ENCODE assay signal across 8 cellular contexts in the genomic region with DNA sequence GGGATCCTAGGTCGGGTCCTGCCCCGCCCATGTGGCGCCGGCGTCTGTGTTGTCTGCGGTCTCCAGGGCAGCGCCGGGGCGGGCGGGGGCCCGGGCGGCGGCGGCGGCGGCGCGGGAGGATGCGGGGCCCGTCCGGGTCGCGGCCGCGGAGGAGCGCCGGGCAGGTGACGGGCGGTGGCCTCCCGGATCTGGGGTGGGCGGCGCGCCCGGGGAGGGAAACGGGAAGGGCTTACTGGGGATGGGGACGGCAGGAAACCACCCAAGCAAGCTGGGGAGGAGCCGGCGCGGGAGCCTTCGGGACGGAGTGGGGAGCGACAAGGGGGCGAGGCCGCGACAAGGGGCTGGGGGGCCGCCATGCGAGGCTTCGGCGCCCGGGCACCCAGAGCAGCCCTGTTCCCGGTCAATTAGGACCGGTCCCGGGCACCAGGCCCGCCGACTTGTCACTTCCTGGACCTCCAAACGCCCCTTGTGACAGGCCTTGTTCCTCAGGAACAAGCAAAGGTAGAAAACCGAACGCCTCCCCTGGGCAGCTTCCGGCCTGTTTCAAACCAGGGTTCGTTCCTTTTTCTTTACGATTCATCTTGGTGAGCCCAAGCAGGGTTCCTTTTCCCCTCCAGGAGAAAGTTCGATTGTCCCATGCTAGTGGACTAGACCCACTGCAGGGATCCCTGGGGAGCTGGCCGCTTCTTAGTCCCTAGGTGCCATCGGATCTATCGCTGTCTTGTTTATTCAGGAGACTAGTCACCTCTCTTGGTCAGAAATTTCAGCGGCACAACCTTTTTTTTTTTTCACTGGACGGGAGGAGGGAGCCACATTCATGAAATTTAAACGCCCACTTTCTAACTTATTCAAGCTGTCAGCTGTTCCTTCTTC. TPM values are rescaled to one million over a fixed set of nuclear protein-coding genes. Genes with fewer than 3 reads are reported as not detected.
DNase-seq lines count a peak whose midpoint lies in the region; ATAC-seq and TF ChIP-seq lines count a peak whose summit lies in the region.

No MANE protein-coding gene starts in this region.

- DNase-seq in COR-L47 (lab: John Stamatoyannopoulos, UW) (peak; percentile 43), HCEC 1CT (peak; percentile 3), NT2/D1 (ENCODE audit: low read depth, low spot score) (no peak), fibroblast of villous mesenchyme (ENCODE audit: low read depth) (no peak), nephron progenitor cell (peak; percentile 76), stomach (peak; percentile 49)
- peak; percentile 33 for DNase-seq in activated T-helper 2 cell treated with anti-CD3 and anti-CD28 coated beads, Interferon-gamma antibody, Interleukin-2, Interleukin-4, amounts not matched to agents 10 μg/mL and 5 μg/mL and 100 μg/mL, durations not matched to agents 14 hours and 24 hours and 36 hours (ENCODE audit: low spot score)

- H3K9me3 Mint-ChIP-seq in activated T-helper 2 cell treated with anti-CD3 and anti-CD28 coated beads, Interferon-gamma antibody, Interleukin-2, Interleukin-4, amounts not matched to agents 10 μg/mL and 5 μg/mL and 100 μg/mL, durations not matched to agents 14 hours and 24 hours and 36 hours = no peaks in the 10 kb centered on the region
- H3K9me3 Mint-ChIP-seq in nephron progenitor cell = no peaks in the 10 kb centered on the region

- peak overlapping the region; percentile 71 to 86 (median 81) for H3K27ac ChIP-seq in stomach

- peak overlapping the region; percentile 62 for H3K27ac Mint-ChIP-seq in activated T-helper 2 cell treated with anti-CD3 and anti-CD28 coated beads, Interferon-gamma antibody, Interleukin-2, Interleukin-4, amounts not matched to agents 10 μg/mL and 5 μg/mL and 100 μg/mL, durations not matched to agents 14 hours and 24 hours and 36 hours
- H3K27ac Mint-ChIP-seq in nephron progenitor cell = no peak overlapping the region

- peaks cover 24% of the 10 kb centered on the region for H3K27me3 Mint-ChIP-seq in activated T-helper 2 cell treated with anti-CD3 and anti-CD28 coated beads, Interferon-gamma antibody, Interleukin-2, Interleukin-4, amounts not matched to agents 10 μg/mL and 5 μg/mL and 100 μg/mL, durations not matched to agents 14 hours and 24 hours and 36 hours (ENCODE audit: low read depth)
- peaks cover 41% of the 10 kb centered on the region for H3K27me3 Mint-ChIP-seq in nephron progenitor cell (ENCODE audit: low read depth, poor library complexity)

- no peak for ATAC-seq in HG03097 (IDR thresholded peaks at IDR 0.05; ENCODE audit: low FRiP score, unreplicated experiment)

- peak overlapping the region; percentile 79 for H3K4me3 Mint-ChIP-seq in activated T-helper 2 cell treated with anti-CD3 and anti-CD28 coated beads, Interferon-gamma antibody, Interleukin-2, Interleukin-4, amounts not matched to agents 10 μg/mL and 5 μg/mL and 100 μg/mL, durations not matched to agents 14 hours and 24 hours and 36 hours (ENCODE audit: low read depth)
- peak overlapping the region; percentile 86 for H3K4me3 Mint-ChIP-seq in nephron progenitor cell

- 0 to 3% (median 1%) methylated on average over 17 to 67 of the region's 68 CpGs for WGBS in stomach, 5 donors

- H3K9ac ChIP-seq in NT2/D1 (ENCODE audit: insufficient read length, low read depth) = peak overlapping the region; percentile 75

- H3K4me3 ChIP-seq in NT2/D1 (ENCODE audit: insufficient read length, low read depth) = peak overlapping the region; percentile 57
- H3K4me3 ChIP-seq in fibroblast of villous mesenchyme (ENCODE audit: low read depth, low read length) = peak overlapping the region; percentile 59
- H3K4me3 ChIP-seq in stomach = peak overlapping the region; percentile 63 to 69 (median 66)

- no peaks in the 10 kb centered on the region for H3K9me3 ChIP-seq in NT2/D1 (ENCODE audit: insufficient read depth, low read length)
- no peaks in the 10 kb centered on the region for H3K9me3 ChIP-seq in stomach

- TF ChIP-seq EP300 in stomach (IDR thresholded peaks at IDR 0.05) = no peak

- H3K4me1 Mint-ChIP-seq in activated T-helper 2 cell treated with anti-CD3 and anti-CD28 coated beads, Interferon-gamma antibody, Interleukin-2, Interleukin-4, amounts not matched to agents 10 μg/mL and 5 μg/mL and 100 μg/mL, durations not matched to agents 14 hours and 24 hours and 36 hours (ENCODE audit: low read depth) = peaks cover 16% of the 10 kb centered on the region
- peaks cover 19% of the 10 kb centered on the region for H3K4me1 Mint-ChIP-seq in nephron progenitor cell

- H3K36me3 ChIP-seq in NT2/D1 (ENCODE audit: insufficient read depth, insufficient read length, low read length) = no peaks in the 10 kb centered on the region
- peaks cover 0 to 8% (median 0%) of the 10 kb centered on the region in 4 donors for H3K36me3 ChIP-seq in stomach

- TF ChIP-seq POLR2A in stomach (IDR thresholded peaks at IDR 0.05) = no peak

- H3K36me3 Mint-ChIP-seq in activated T-helper 2 cell treated with anti-CD3 and anti-CD28 coated beads, Interferon-gamma antibody, Interleukin-2, Interleukin-4, amounts not matched to agents 10 μg/mL and 5 μg/mL and 100 μg/mL, durations not matched to agents 14 hours and 24 hours and 36 hours (ENCODE audit: low read depth) = no peaks in the 10 kb centered on the region
- H3K36me3 Mint-ChIP-seq in nephron progenitor cell (ENCODE audit: low read depth) = peaks cover 6% of the 10 kb centered on the region

- intact Hi-C loops in activated T-helper 2 cell treated with anti-CD3 and anti-CD28 coated beads, Interferon-gamma antibody, Interleukin-2, Interleukin-4, amounts not matched to agents 10 μg/mL and 5 μg/mL and 100 μg/mL, durations not matched to agents 14 hours and 24 hours and 36 hours (cut with micrococcal nuclease) = loop anchor here (2.0 to 5.0 kb wide), 2 partner anchors 26 to 99 kb away; a partner anchor contains a TSS
- intact Hi-C loops in stomach (cut with DNase I; ENCODE audit: low total_unique reads) = no loop called here

- TF ChIP-seq CTCF in fibroblast of villous mesenchyme (IDR thresholded peaks at IDR 0.05; ENCODE audit: insufficient read depth, low read depth, low read length) (no peak), nephron progenitor cell (IDR thresholded peaks at IDR 0.05) (no peak), stomach (IDR thresholded peaks at IDR 0.05) (no peak)

- H3K4me1 ChIP-seq in NT2/D1 (ENCODE audit: insufficient read depth, insufficient read length) (no peaks in the 10 kb centered on the region), stomach (peaks cover 5 to 20% (median 9%) of the 10 kb centered on the region in 4 donors)

- H3K27me3 ChIP-seq in NT2/D1 (ENCODE audit: insufficient read depth, insufficient read length) = peaks cover 15% of the 10 kb centered on the region
- peaks cover 0 to 10% (median 0%) of the 10 kb centered on the region in 3 donors for H3K27me3 ChIP-seq in stomach

RNA-seq across cellular contexts. Expression of a gene that starts 0.5 kb away (rescaled TPM):
- total RNA-seq in activated T-helper 2 cell treated with anti-CD3 and anti-CD28 coated beads, Interferon-gamma antibody, Interleukin-2, Interleukin-4, amounts not matched to agents 10 μg/mL and 5 μg/mL and 100 μg/mL, durations not matched to agents 14 hours and 24 hours and 36 hours = 0.91 and 1.3 TPM in 2 replicates
- total RNA-seq in fibroblast of villous mesenchyme = 4.5 and 5.2 TPM in 2 replicates
- total RNA-seq in stomach = 10 to 100 TPM in 1 of 5 donors, 1 to 10 TPM in 2, under 1 TPM in 1, not detected in 1; 0.45 to 13.4 (median 2.2) TPM
- 1 to 10 TPM in 2 of 3 donors, under 1 TPM in 1; 0.73 to 1.8 (median 1.4) TPM for polyA plus RNA-seq in stomach

RNA-seq across cellular contexts. Expression of a gene that starts 44.7 kb away (rescaled TPM):
- 10.5 and 11.0 TPM in 2 replicates for total RNA-seq in activated T-helper 2 cell treated with anti-CD3 and anti-CD28 coated beads, Interferon-gamma antibody, Interleukin-2, Interleukin-4, amounts not matched to agents 10 μg/mL and 5 μg/mL and 100 μg/mL, durations not matched to agents 14 hours and 24 hours and 36 hours
- not detected in 2 replicates for total RNA-seq in fibroblast of villous mesenchyme
- 1 to 10 TPM in 1 of 5 donors, not detected in 4; 4.6 TPM for total RNA-seq in stomach
- polyA plus RNA-seq in stomach = under 1 TPM in 1 of 3 donors, not detected in 2; 0.08 TPM

Comparison
In these comparisons a context has a peak if more than half of its experiments do, and no peak if none do; other contexts are left out.
1. DNase-seq: peak in COR-L47 (single experiment), HCEC 1CT (single experiment), activated T-helper 2 cell treated with anti-CD3 and anti-CD28 coated beads, Interferon-gamma antibody, Interleukin-2, Interleukin-4, amounts not matched to agents 10 μg/mL and 5 μg/mL and 100 μg/mL, durations not matched to agents 14 hours and 24 hours and 36 hours (single experiment), nephron progenitor cell (single experiment) and stomach (single experiment); none in NT2/D1 (single experiment) and fibroblast of villous mesenchyme (single experiment).
2. Peak in every context shown above with its lines, with median percentiles within 50 percentile points of each other: H3K4me3 ChIP-seq.